ENCODE assay signal across 23 cellular contexts in the genomic region with DNA sequence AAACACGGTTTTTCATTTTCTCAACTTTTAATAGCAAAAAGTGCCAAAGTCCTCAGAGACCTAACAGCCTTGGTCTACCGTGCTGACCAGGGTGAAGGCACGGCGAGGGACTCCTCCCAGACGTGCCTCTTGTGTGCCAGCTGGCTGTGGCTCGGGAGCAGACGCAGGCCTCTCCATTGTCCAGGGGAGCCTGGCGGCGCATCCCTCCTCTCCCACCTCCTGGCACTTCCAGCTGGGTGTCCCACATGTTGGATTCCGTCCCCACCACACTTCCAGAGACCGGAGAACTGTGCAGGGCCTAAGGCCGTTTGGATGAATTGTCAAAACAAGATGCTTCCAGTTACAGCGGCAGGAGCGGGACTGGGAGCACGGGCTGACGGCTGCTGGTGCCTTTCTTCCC. TPM values are rescaled to one million over a fixed set of nuclear protein-coding genes. Genes with fewer than 3 reads are reported as not detected.
DNase-seq lines count a peak whose midpoint lies in the region; ATAC-seq and TF ChIP-seq lines count a peak whose summit lies in the region.
"Had no signal": no experiment of that assay in that cellular context is flagged by ENCODE, and none has a peak within 500 bp of the region (broad histone marks: within the 10 kb centered on the region; RNA-seq: fewer than 3 reads in every experiment).

No MANE protein-coding gene starts in this region.

- DNase-seq in activated naive CD8-positive, alpha-beta T cell treated with anti-CD3 and anti-CD28 coated beads, Interleukin-2, amount 10 ng/mL, durations not matched to agents 7 days and 5 days = no peak
- DNase-seq in activated naive CD8-positive, alpha-beta T cell treated with anti-CD3 and anti-CD28 coated beads for 36 hours = no peak
- DNase-seq in heart left ventricle (peak in 1 of 5 donors; percentile 52), occipital lobe (lab: John Stamatoyannopoulos, UW) (peak; percentile 35), transverse colon (no peak), NCI-H1417 (lab: John Stamatoyannopoulos, UW) (no peak)
- DNase-seq in activated CD4-positive, CD25-positive, alpha-beta regulatory T cell treated with anti-CD3 and anti-CD28 coated beads, Interleukin-2, amount 50 U/mL, for 72 hours = no peak
- DNase-seq in activated T-cell treated with anti-CD3 and anti-CD28 coated beads, Interleukin-2, amount 50 U/mL, for 4 hours = no peak
- DNase-seq: H9, mammary epithelial cell, naive B cell, NCI-H2029, pancreas, Peyer's patch, T-helper 9 cell had no signal

- H3K9me3 Mint-ChIP-seq in activated naive CD8-positive, alpha-beta T cell treated with anti-CD3 and anti-CD28 coated beads, Interleukin-2, amount 10 ng/mL, durations not matched to agents 7 days and 5 days = peaks cover 3% of the 10 kb centered on the region
- no peaks in the 10 kb centered on the region for H3K9me3 Mint-ChIP-seq in activated naive CD8-positive, alpha-beta T cell treated with anti-CD3 and anti-CD28 coated beads for 36 hours
- no peaks in the 10 kb centered on the region for H3K9me3 Mint-ChIP-seq in activated T-cell treated with anti-CD3 and anti-CD28 coated beads, Interleukin-2, amount 50 U/mL, for 4 hours
- H3K9me3 Mint-ChIP-seq: activated naive CD4-positive, alpha-beta T cell treated with anti-CD3 and anti-CD28 coated beads, Interleukin-2, amount 50 U/mL, for 72 hours; activated T-helper 1 cell treated with anti-CD3 and anti-CD28 coated beads, Interleukin-12 subunit alpha, Interleukin-12 subunit beta, Interleukin-2, Interleukin-4 antibody, amounts not matched to agents 30 ng/mL and 10 ng/mL and 1 ng/mL, durations not matched to agents 14 hours and 24 hours and 36 hours; CD14-positive monocyte; naive B cell had no signal

- no peak for ATAC-seq in activated naive CD8-positive, alpha-beta T cell treated with anti-CD3 and anti-CD28 coated beads, Interleukin-2, amount 10 ng/mL, durations not matched to agents 7 days and 5 days (ENCODE audit: low read depth)
- ATAC-seq in heart left ventricle = peak in 3 of 4 donors; percentile 43 to 48 (median 45)
- ATAC-seq in activated T-cell treated with anti-CD3 and anti-CD28 coated beads, Interleukin-2, amount 50 U/mL, for 4 hours = no peak
- ATAC-seq: pancreas had no signal

- in situ Hi-C loops in transverse colon (cut with MboI; ENCODE audit: low pct_ligation_motif_present in 1 of 4, low pct_unique_long_range_greater_than_20kb in 1 of 4, low sequenced_read_pairs in 3 of 4) = no loop called here

- peaks cover 0 to 60% (median 41%) of the 10 kb centered on the region in 9 donors for H3K36me3 ChIP-seq in heart left ventricle
- peaks cover 0 to 16% (median 4%) of the 10 kb centered on the region in 4 donors for H3K36me3 ChIP-seq in transverse colon

- POLR2A ChIA-PET in activated naive CD8-positive, alpha-beta T cell treated with anti-CD3 and anti-CD28 coated beads, Interleukin-2, amount 10 ng/mL, durations not matched to agents 7 days and 5 days (lab: Charles Lee) = interaction anchor here (0.8 to 2.2 kb wide), 3 partner anchors 12 to 57 kb away, joined by 3 to 11 read pairs (median 3); partner anchors contain the start of genes CDPF1 and TTC38

- H3K4me3 ChIP-seq in heart left ventricle (no peak overlapping the region), transverse colon (no peak overlapping the region)
- H3K4me3 ChIP-seq: pancreas, Peyer's patch, SK-N-MC, vagina had no signal

- peaks cover 0 to 62% (median 28%) of the 10 kb centered on the region in 12 donors for H3K4me1 ChIP-seq in heart left ventricle
- peaks cover 0 to 15% (median 0%) of the 10 kb centered on the region in 4 donors for H3K4me1 ChIP-seq in transverse colon
- H3K4me1 ChIP-seq: vagina had no signal

- intact Hi-C loops in heart left ventricle (cut with DNase I) = loop anchor here in 1 of 10 donors (5.0 kb wide), 1 partner anchor 41 kb away; no protein-coding TSS in a partner anchor
- intact Hi-C loops in transverse colon (cut with DNase I; ENCODE audit: low total_unique reads) = no loop called here

- peaks cover 22% of the 10 kb centered on the region for H3K4me1 Mint-ChIP-seq in activated naive CD8-positive, alpha-beta T cell treated with anti-CD3 and anti-CD28 coated beads, Interleukin-2, amount 10 ng/mL, durations not matched to agents 7 days and 5 days
- peaks cover 16% of the 10 kb centered on the region for H3K4me1 Mint-ChIP-seq in activated naive CD8-positive, alpha-beta T cell treated with anti-CD3 and anti-CD28 coated beads for 36 hours
- peaks cover 17% of the 10 kb centered on the region for H3K4me1 Mint-ChIP-seq in activated T-cell treated with anti-CD3 and anti-CD28 coated beads, Interleukin-2, amount 50 U/mL, for 4 hours (ENCODE audit: low read depth)
- H3K4me1 Mint-ChIP-seq: H9 had no signal

- H3K27me3 ChIP-seq in heart left ventricle (no peaks in the 10 kb centered on the region), transverse colon (no peaks in the 10 kb centered on the region)
- H3K27me3 ChIP-seq: pancreas, Peyer's patch, vagina had no signal

- H3K9me3 ChIP-seq in heart left ventricle (no peaks in the 10 kb centered on the region), transverse colon (no peaks in the 10 kb centered on the region)
- H3K9me3 ChIP-seq: pancreas, Peyer's patch, vagina had no signal

- TF ChIP-seq POLR2A in heart left ventricle (IDR thresholded peaks at IDR 0.05) = no peak
- TF ChIP-seq POLR2A in transverse colon (IDR thresholded peaks at IDR 0.05) = no peak

- H3K4me3 Mint-ChIP-seq in activated naive CD8-positive, alpha-beta T cell treated with anti-CD3 and anti-CD28 coated beads, Interleukin-2, amount 10 ng/mL, durations not matched to agents 7 days and 5 days = no peak overlapping the region
- H3K4me3 Mint-ChIP-seq in activated naive CD8-positive, alpha-beta T cell treated with anti-CD3 and anti-CD28 coated beads for 36 hours = no peak overlapping the region
- H3K4me3 Mint-ChIP-seq in activated T-cell treated with anti-CD3 and anti-CD28 coated beads, Interleukin-2, amount 50 U/mL, for 4 hours = no peak overlapping the region
- H3K4me3 Mint-ChIP-seq: activated T-helper 1 cell treated with anti-CD3 and anti-CD28 coated beads, Interleukin-12 subunit alpha, Interleukin-12 subunit beta, Interleukin-2, Interleukin-4 antibody, amounts not matched to agents 30 ng/mL and 10 ng/mL and 1 ng/mL, durations not matched to agents 14 hours and 24 hours and 36 hours; CD14-positive monocyte; H9 had no signal

- H3K27ac ChIP-seq in heart left ventricle (peak overlapping the region; percentile 21 to 91 (median 70)), transverse colon (peak overlapping the region; percentile 25 to 62 (median 55))
- H3K27ac ChIP-seq: pancreas, SK-N-MC, vagina had no signal

- peaks cover 26% of the 10 kb centered on the region for H3K36me3 Mint-ChIP-seq in activated naive CD8-positive, alpha-beta T cell treated with anti-CD3 and anti-CD28 coated beads, Interleukin-2, amount 10 ng/mL, durations not matched to agents 7 days and 5 days
- H3K36me3 Mint-ChIP-seq in activated naive CD8-positive, alpha-beta T cell treated with anti-CD3 and anti-CD28 coated beads for 36 hours = peaks cover 5% of the 10 kb centered on the region
- H3K36me3 Mint-ChIP-seq in activated T-cell treated with anti-CD3 and anti-CD28 coated beads, Interleukin-2, amount 50 U/mL, for 4 hours (ENCODE audit: insufficient read depth) = peaks cover 13% of the 10 kb centered on the region
- H3K36me3 Mint-ChIP-seq: activated naive CD4-positive, alpha-beta T cell treated with anti-CD3 and anti-CD28 coated beads, Interleukin-2, amount 50 U/mL, for 72 hours had no signal

- 71 to 79% (median 75%) methylated on average over 16 of the region's 16 CpGs for WGBS in heart left ventricle, 4 donors
- WGBS in transverse colon (ENCODE audit: low coverage in 1 of 2), 2 donors = 65 to 91% methylated on average over 4 to 16 of the region's 16 CpGs

- TF ChIP-seq CTCF in heart left ventricle (IDR thresholded peaks at IDR 0.05) (no peak), transverse colon (IDR thresholded peaks at IDR 0.05) (no peak)

- peak overlapping the region; percentile 38 for H3K27ac Mint-ChIP-seq in activated naive CD8-positive, alpha-beta T cell treated with anti-CD3 and anti-CD28 coated beads, Interleukin-2, amount 10 ng/mL, durations not matched to agents 7 days and 5 days
- no peak overlapping the region for H3K27ac Mint-ChIP-seq in activated naive CD8-positive, alpha-beta T cell treated with anti-CD3 and anti-CD28 coated beads for 36 hours
- H3K27ac Mint-ChIP-seq: activated naive CD4-positive, alpha-beta T cell treated with anti-CD3 and anti-CD28 coated beads, Interleukin-2, amount 50 U/mL, for 72 hours; activated T-helper 1 cell treated with anti-CD3 and anti-CD28 coated beads, Interleukin-12 subunit alpha, Interleukin-12 subunit beta, Interleukin-2, Interleukin-4 antibody, amounts not matched to agents 30 ng/mL and 10 ng/mL and 1 ng/mL, durations not matched to agents 14 hours and 24 hours and 36 hours; CD14-positive monocyte had no signal

- no peaks in the 10 kb centered on the region for H3K27me3 Mint-ChIP-seq in activated naive CD8-positive, alpha-beta T cell treated with anti-CD3 and anti-CD28 coated beads, Interleukin-2, amount 10 ng/mL, durations not matched to agents 7 days and 5 days
- no peaks in the 10 kb centered on the region for H3K27me3 Mint-ChIP-seq in activated naive CD8-positive, alpha-beta T cell treated with anti-CD3 and anti-CD28 coated beads for 36 hours
- no peaks in the 10 kb centered on the region for H3K27me3 Mint-ChIP-seq in activated T-cell treated with anti-CD3 and anti-CD28 coated beads, Interleukin-2, amount 50 U/mL, for 4 hours (ENCODE audit: low read depth)
- H3K27me3 Mint-ChIP-seq: naive B cell had no signal

- TF ChIP-seq EP300 in transverse colon (IDR thresholded peaks at IDR 0.05; ENCODE audit: low read depth) = no peak

RNA-seq across cellular contexts. Expression of gene CDPF1, which starts 11.6 kb away (rescaled TPM):
- 10 to 100 TPM; 11.2 to 13.6 TPM for total RNA-seq in activated naive CD8-positive, alpha-beta T cell treated with anti-CD3 and anti-CD28 coated beads, Interleukin-2, amount 10 ng/mL, durations not matched to agents 7 days and 5 days
- 10 to 100 TPM in 1 of 2 experiments, 1 to 10 TPM in 1; 8.4 to 10.7 TPM for total RNA-seq in activated naive CD8-positive, alpha-beta T cell treated with anti-CD3 and anti-CD28 coated beads for 36 hours
- total RNA-seq in heart left ventricle = 10 to 100 TPM in 2 of 9 donors, 1 to 10 TPM in 7; 7.4 to 13.6 (median 9.3) TPM
- 10 to 100 TPM in 1 of 2 donors, 1 to 10 TPM in 1; 9.0 to 11.9 TPM for polyA plus RNA-seq in heart left ventricle
- total RNA-seq in occipital lobe = 15.3 TPM
- total RNA-seq in transverse colon = 10 to 100 TPM in 1 of 4 donors, 1 to 10 TPM in 2, not detected in 1; 8.2 to 11.9 (median 9.0) TPM
- 10 to 100 TPM in 1 of 3 donors, 1 to 10 TPM in 2; 5.8 to 10.6 (median 8.9) TPM for total RNA-seq in activated T-cell treated with anti-CD3 and anti-CD28 coated beads, Interleukin-2, amount 50 U/mL, for 4 hours

RNA-seq across cellular contexts. Expression of gene PKDREJ, which starts 24.6 kb away (rescaled TPM):
- not detected for total RNA-seq in activated naive CD8-positive, alpha-beta T cell treated with anti-CD3 and anti-CD28 coated beads, Interleukin-2, amount 10 ng/mL, durations not matched to agents 7 days and 5 days
- total RNA-seq in activated naive CD8-positive, alpha-beta T cell treated with anti-CD3 and anti-CD28 coated beads for 36 hours = not detected
- total RNA-seq in heart left ventricle (under 1 TPM in 7 of 9 donors, not detected in 2; 0.04 to 0.16 (median 0.13) TPM), occipital lobe (under 0.01 TPM), transverse colon (under 1 TPM in 1 of 4 donors, not detected in 3; 0.27 TPM)
- polyA plus RNA-seq in heart left ventricle = under 1 TPM; 0.03 to 0.04 TPM
- total RNA-seq in activated T-cell treated with anti-CD3 and anti-CD28 coated beads, Interleukin-2, amount 50 U/mL, for 4 hours = not detected
- total RNA-seq: A673, HT1080, mammary epithelial cell, NCI-H460, vagina had no signal
- polyA plus RNA-seq: CD14-positive monocyte, mammary epithelial cell had no signal

RNA-seq across cellular contexts. Expression of gene TTC38, which starts 29.3 kb away (rescaled TPM):
- 10 to 100 TPM; 24.3 to 25.0 TPM for total RNA-seq in activated naive CD8-positive, alpha-beta T cell treated with anti-CD3 and anti-CD28 coated beads, Interleukin-2, amount 10 ng/mL, durations not matched to agents 7 days and 5 days
- total RNA-seq in activated naive CD8-positive, alpha-beta T cell treated with anti-CD3 and anti-CD28 coated beads for 36 hours = 1 to 10 TPM; 6.6 to 7.9 TPM
- total RNA-seq in heart left ventricle = 10 to 100 TPM; 21.3 to 72.4 (median 25.3) TPM
- 10 to 100 TPM; 15.5 to 34.8 TPM for polyA plus RNA-seq in heart left ventricle
- 5.6 TPM for total RNA-seq in occipital lobe
- 100 to 1,000 TPM; 167 to 316 (median 292) TPM for total RNA-seq in transverse colon
- 1 to 10 TPM; 5.5 to 6.0 (median 6.0) TPM for total RNA-seq in activated T-cell treated with anti-CD3 and anti-CD28 coated beads, Interleukin-2, amount 50 U/mL, for 4 hours

RNA-seq across cellular contexts. Expression of gene GTSE1, which starts 58.1 kb away (rescaled TPM):
- total RNA-seq in activated naive CD8-positive, alpha-beta T cell treated with anti-CD3 and anti-CD28 coated beads, Interleukin-2, amount 10 ng/mL, durations not matched to agents 7 days and 5 days = 10 to 100 TPM; 64.9 to 73.8 TPM
- 10 to 100 TPM; 37.3 to 42.0 TPM for total RNA-seq in activated naive CD8-positive, alpha-beta T cell treated with anti-CD3 and anti-CD28 coated beads for 36 hours
- total RNA-seq in heart left ventricle (1 to 10 TPM in 2 of 9 donors, under 1 TPM in 6, not detected in 1; 0.21 to 6.9 (median 0.64) TPM), occipital lobe (1.1 TPM), transverse colon (1 to 10 TPM in 2 of 4 donors, under 1 TPM in 1, not detected in 1; 1.00 to 3.0 (median 1.2) TPM)
- under 1 TPM; 0.19 to 0.62 TPM for polyA plus RNA-seq in heart left ventricle
- 1 to 10 TPM; 2.2 to 3.7 (median 2.7) TPM for total RNA-seq in activated T-cell treated with anti-CD3 and anti-CD28 coated beads, Interleukin-2, amount 50 U/mL, for 4 hours
- polyA plus RNA-seq: CD14-positive monocyte had no signal

Comparison
In these comparisons a context has a peak if more than half of its experiments do, and no peak if none do; other contexts are left out.
1. ATAC-seq: peak in heart left ventricle (3 of 4); none in activated naive CD8-positive, alpha-beta T cell treated with anti-CD3 and anti-CD28 coated beads, Interleukin-2, amount 10 ng/mL, durations not matched to agents 7 days and 5 days (single experiment) and activated T-cell treated with anti-CD3 and anti-CD28 coated beads, Interleukin-2, amount 50 U/mL, for 4 hours (0 of 2).